In the genomic region with DNA sequence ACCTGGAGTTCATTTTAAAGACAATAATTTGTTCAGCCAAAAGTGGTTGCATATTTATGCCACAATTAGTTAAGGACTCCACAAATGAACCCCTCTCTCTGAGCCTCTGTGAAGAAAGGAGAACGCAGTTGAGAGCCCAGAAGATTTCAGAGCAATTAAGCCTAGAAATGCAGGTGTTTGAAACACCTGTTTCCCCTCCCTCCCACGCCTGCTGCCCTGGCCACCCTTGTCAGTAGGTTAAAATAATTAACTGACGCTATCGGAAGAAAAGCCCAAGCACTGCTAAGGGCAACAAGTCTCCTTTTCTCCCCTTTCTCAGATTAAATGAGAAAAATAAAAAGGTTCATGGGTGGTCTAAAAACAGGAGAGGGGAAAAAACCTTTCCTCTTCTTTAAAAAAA, we compare ENCODE assay signal across 20 cellular contexts.
DNase-seq lines count a peak whose midpoint lies in the region; ATAC-seq and TF ChIP-seq lines count a peak whose summit lies in the region.
"Had no signal": no experiment of that assay in that cellular context is flagged by ENCODE, and none has a peak within 500 bp of the region (broad histone marks: within the 10 kb centered on the region; RNA-seq: fewer than 3 reads in every experiment).

No MANE protein-coding gene starts in this region.

- no peak for TF ChIP-seq CTCF in OCI-LY3 (IDR thresholded peaks at IDR 0.05; ENCODE audit: low read depth, low read length)

- H3K27me3 Mint-ChIP-seq in activated CD8-positive, alpha-beta T cell treated with anti-CD3 and anti-CD28 coated beads, Interleukin-2, amount 10 ng/mL, durations not matched to agents 7 days and 5 days (ENCODE audit: low read depth), result peaks cover 10% of the 10 kb centered on the region

- no peaks in the 10 kb centered on the region for H3K79me2 ChIP-seq in OCI-LY3 (ENCODE audit: low read length)

- peak overlapping the region; percentile 67 for H3K4me2 ChIP-seq in OCI-LY3 (ENCODE audit: low read length)

- POLR2A ChIA-PET in activated CD8-positive, alpha-beta T cell treated with anti-CD3 and anti-CD28 coated beads, Interleukin-2, amount 10 ng/mL, durations not matched to agents 7 days and 5 days (lab: Charles Lee), result interaction anchor here (0.8 kb wide), 1 partner anchor 17 kb away, joined by 3 read pairs; no protein-coding TSS in a partner anchor

- H4K20me1 ChIP-seq in OCI-LY3 (ENCODE audit: insufficient read depth, low read length), result no peaks in the 10 kb centered on the region

- H3K9ac ChIP-seq in HUES48 (ENCODE audit: low read depth, low read length) (no peak overlapping the region), OCI-LY3 (ENCODE audit: low read length) (no peak overlapping the region)

- peaks cover 30% of the 10 kb centered on the region for H3K4me1 ChIP-seq in HUES48 (ENCODE audit: control insufficient read depth, insufficient read depth, low read length)
- peaks cover 13% of the 10 kb centered on the region for H3K4me1 ChIP-seq in OCI-LY3 (ENCODE audit: low read length)
- H3K4me1 ChIP-seq: adrenal gland, right lobe of liver had no signal

- CTCF ChIA-PET in activated CD8-positive, alpha-beta T cell treated with anti-CD3 and anti-CD28 coated beads, Interleukin-2, amount 10 ng/mL, durations not matched to agents 7 days and 5 days (lab: Charles Lee), result interaction anchor here (1.2 to 3.6 kb wide), 3 partner anchors 16 to 159 kb away, joined by 3 to 31 read pairs (median 8); no protein-coding TSS in a partner anchor

- H2AFZ ChIP-seq in OCI-LY3 (ENCODE audit: low read depth, low read length), result 0 out of 2 replicates have a peak overlapping the region, but pooled peaks have one; percentile 20

- H3K36me3 Mint-ChIP-seq in activated CD8-positive, alpha-beta T cell treated with anti-CD3 and anti-CD28 coated beads, Interleukin-2, amount 10 ng/mL, durations not matched to agents 7 days and 5 days (ENCODE audit: low read depth), result no peaks in the 10 kb centered on the region

- no peak overlapping the region for H3K27ac Mint-ChIP-seq in activated CD8-positive, alpha-beta T cell treated with anti-CD3 and anti-CD28 coated beads, Interleukin-2, amount 10 ng/mL, durations not matched to agents 7 days and 5 days
- H3K27ac Mint-ChIP-seq: nephron progenitor cell; stimulated activated naive CD8-positive, alpha-beta T cell treated with anti-CD3 and anti-CD28 coated beads, Interleukin-15, Interleukin-2, amounts not matched to agents 100 ng/mL and 50 ng/mL, for 24 hours had no signal

- no peak for ATAC-seq in activated CD8-positive, alpha-beta T cell treated with anti-CD3 and anti-CD28 coated beads, Interleukin-2, amount 10 ng/mL, durations not matched to agents 7 days and 5 days
- ATAC-seq in HG02973 (IDR thresholded peaks at IDR 0.05; ENCODE audit: unreplicated experiment), result no peak
- ATAC-seq: activated T-cell treated with anti-CD3 and anti-CD28 coated beads, Interleukin-2, amount 50 U/mL, for 4 hours; right lobe of liver had no signal

- no peaks in the 10 kb centered on the region for H3K36me3 ChIP-seq in HUES48 (ENCODE audit: control insufficient read depth, insufficient read depth, low read length)
- H3K36me3 ChIP-seq in OCI-LY3 (replicated peaks; ENCODE audit: low read depth, low read length), result no peaks in the 10 kb centered on the region
- H3K36me3 ChIP-seq: adrenal gland, right lobe of liver had no signal

- H3K9me3 Mint-ChIP-seq in activated CD8-positive, alpha-beta T cell treated with anti-CD3 and anti-CD28 coated beads, Interleukin-2, amount 10 ng/mL, durations not matched to agents 7 days and 5 days (ENCODE audit: insufficient read depth), result no peaks in the 10 kb centered on the region
- H3K9me3 Mint-ChIP-seq: activated T-cell treated with anti-CD3 and anti-CD28 coated beads, Interleukin-2, amount 50 U/mL, for 4 hours; stimulated activated naive CD8-positive, alpha-beta T cell treated with anti-CD3 and anti-CD28 coated beads, Interleukin-15, Interleukin-2, amounts not matched to agents 100 ng/mL and 50 ng/mL, for 24 hours had no signal

- H3K4me3 ChIP-seq in HUES48 (ENCODE audit: low read depth, low read length), result no peak overlapping the region
- no peak overlapping the region; the same call in 1 of the 2 replicates for H3K4me3 ChIP-seq in OCI-LY3 (ENCODE audit: low read length)
- H3K4me3 ChIP-seq: adrenal gland, lung, right lobe of liver had no signal

- H3K4me3 Mint-ChIP-seq in activated CD8-positive, alpha-beta T cell treated with anti-CD3 and anti-CD28 coated beads, Interleukin-2, amount 10 ng/mL, durations not matched to agents 7 days and 5 days, result no peak overlapping the region
- H3K4me3 Mint-ChIP-seq: activated T-cell treated with anti-CD3 and anti-CD28 coated beads, Interleukin-2, amount 50 U/mL, for 4 hours; nephron progenitor cell; stimulated activated naive CD8-positive, alpha-beta T cell treated with anti-CD3 and anti-CD28 coated beads, Interleukin-15, Interleukin-2, amounts not matched to agents 100 ng/mL and 50 ng/mL, for 24 hours had no signal

- H3K9me3 ChIP-seq in HUES48 (ENCODE audit: control insufficient read depth, insufficient read depth, low read length) (no peaks in the 10 kb centered on the region), OCI-LY3 (ENCODE audit: insufficient read depth, low read length) (no peaks in the 10 kb centered on the region)
- H3K9me3 ChIP-seq: adrenal gland, right lobe of liver had no signal

- DNase-seq in COR-L47 (lab: John Stamatoyannopoulos, UW), result peak; percentile 38
- peak; percentile 63 for DNase-seq in NCI-H146 (lab: John Stamatoyannopoulos, UW)
- no peak for DNase-seq in activated CD8-positive, alpha-beta T cell treated with anti-CD3 and anti-CD28 coated beads, Interleukin-2, amount 10 ng/mL, durations not matched to agents 7 days and 5 days
- DNase-seq in NCI-H446 (lab: John Stamatoyannopoulos, UW), result no peak
- DNase-seq in NCI-H1048 (lab: John Stamatoyannopoulos, UW), result no peak
- DNase-seq: activated CD4-positive, alpha-beta T cell treated with anti-CD3 and anti-CD28 coated beads for 4 hours; activated naive CD4-positive, alpha-beta T cell treated with Interleukin-2 at 50 U/mL for 16 hours; activated T-cell treated with anti-CD3 and anti-CD28 coated beads, Interleukin-2, amount 50 U/mL, for 4 hours; adrenal gland; effector CD4-positive, alpha-beta T cell; NCI-H1092; NCI-H226; nephron progenitor cell; right lobe of liver had no signal

- H3K27me3 ChIP-seq in HUES48 (ENCODE audit: control insufficient read depth, insufficient read depth, low read length), result no peaks in the 10 kb centered on the region
- H3K27me3 ChIP-seq in OCI-LY3 (ENCODE audit: low read depth, low read length), result peaks cover 36% of the 10 kb centered on the region
- H3K27me3 ChIP-seq: adrenal gland, right lobe of liver had no signal

- H3K4me1 Mint-ChIP-seq in activated CD8-positive, alpha-beta T cell treated with anti-CD3 and anti-CD28 coated beads, Interleukin-2, amount 10 ng/mL, durations not matched to agents 7 days and 5 days (ENCODE audit: low read depth), result no peaks in the 10 kb centered on the region

- H3K27ac ChIP-seq in HUES48 (ENCODE audit: low read depth, low read length), result peak overlapping the region; percentile 31
- no peak overlapping the region for H3K27ac ChIP-seq in OCI-LY3 (ENCODE audit: low read length)
- H3K27ac ChIP-seq: adrenal gland, epithelial cell of prostate, right lobe of liver had no signal

Comparison
In these comparisons a context has a peak if more than half of its experiments do, and no peak if none do; other contexts are left out.
1. DNase-seq: peak in COR-L47 (single experiment) and NCI-H146 (single experiment); none in activated CD8-positive, alpha-beta T cell treated with anti-CD3 and anti-CD28 coated beads, Interleukin-2, amount 10 ng/mL, durations not matched to agents 7 days and 5 days (single experiment), NCI-H446 (0 of 2) and NCI-H1048 (single experiment).